ENCODE assay signal across 8 cellular contexts in the genomic region with DNA sequence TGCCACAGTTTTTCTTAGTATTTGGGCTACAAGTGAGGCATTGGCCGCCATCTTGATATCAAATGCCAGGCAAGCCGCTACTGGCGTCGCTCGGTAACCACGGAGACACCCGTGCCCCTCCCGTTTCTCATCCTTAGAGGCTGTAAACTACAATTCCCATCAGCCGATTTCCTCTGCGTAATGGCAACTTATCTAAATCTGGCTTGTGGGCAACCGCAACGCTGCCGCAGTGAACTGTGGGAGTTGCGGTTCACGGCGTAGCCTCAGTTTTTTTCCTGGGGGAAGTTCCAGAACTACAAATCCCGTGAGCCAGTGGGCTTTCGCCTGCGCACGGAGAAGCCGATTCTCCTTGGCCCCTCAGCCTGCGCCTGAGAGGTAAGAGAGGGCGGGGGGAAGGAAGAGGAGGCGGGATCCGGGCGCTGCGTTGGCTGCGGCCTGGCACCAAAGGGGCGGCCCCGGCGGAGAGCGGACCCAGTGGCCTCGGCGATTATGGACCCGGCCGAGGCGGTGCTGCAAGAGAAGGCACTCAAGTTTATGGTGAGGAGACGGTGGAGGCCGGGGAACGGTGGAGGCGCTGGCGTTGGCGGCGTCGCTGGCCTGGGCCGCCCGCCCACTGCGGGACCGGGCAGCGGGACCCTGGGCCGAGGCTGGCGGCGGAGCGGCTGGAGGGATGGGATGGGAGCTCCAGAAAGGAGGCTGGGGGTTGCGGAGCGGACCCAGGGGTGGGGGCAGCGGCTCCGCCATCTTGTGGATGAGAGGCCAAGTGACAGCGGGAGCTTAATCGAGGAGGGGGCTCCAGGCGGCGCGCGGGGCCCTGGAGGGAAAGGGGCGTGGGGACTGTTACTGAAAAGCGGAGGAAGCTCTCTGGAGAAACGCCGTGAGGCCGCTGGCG. TPM values are rescaled to one million over a fixed set of nuclear protein-coding genes. Genes with fewer than 3 reads are reported as not detected.
A peak's percentile ranks its signal among the peaks of the same experiment; 100 is the strongest.
DNase-seq lines count a peak whose midpoint lies in the region; ATAC-seq and TF ChIP-seq lines count a peak whose summit lies in the region.

Gene BTRC, plus strand, starts transcription at position 474 of the 892 bp plus-strand sequence. Its CDS starts 16 bp downstream, at position 490.

- peaks cover 10% of the 10 kb centered on the region for H3F3A ChIP-seq in smooth muscle cell (ENCODE audit: low read depth)

- H4K20me1 ChIP-seq in smooth muscle cell (ENCODE audit: low read depth): peaks cover 36% of the 10 kb centered on the region

- H3K4me1 Mint-ChIP-seq in activated B cell treated with CpG ODN at 0.5 μM for 24 hours: peaks cover 24% of the 10 kb centered on the region

- 1% methylated on average over 56 of the region's 70 CpGs for WGBS in smooth muscle cell (ENCODE audit: low lambda C conversion rate)

- peak within 1 kb of the TSS; percentile 86 for H3K4me3 ChIP-seq in smooth muscle cell

- H3K9me3 ChIP-seq in smooth muscle cell (replicated peaks; ENCODE audit: low read depth): no peaks in the 10 kb centered on the region

- peaks cover 12% of the 10 kb centered on the region for H3K36me3 Mint-ChIP-seq in activated B cell treated with CpG ODN at 0.5 μM for 24 hours (ENCODE audit: low read depth)

- in situ Hi-C loops in GM18951 (cut with MboI; ENCODE audit: low sequenced_read_pairs, unreplicated experiment): no loop called here

- peak within 1 kb of the TSS; percentile 82 for H3K9ac ChIP-seq in smooth muscle cell (ENCODE audit: low read depth)

- peak; percentile 79 for TF ChIP-seq POLR2A in GM18951 (IDR thresholded peaks at IDR 0.05; ENCODE audit: extremely low read depth, insufficient read depth, insufficient read length)

- peaks cover 14% of the 10 kb centered on the region for H3K27me3 ChIP-seq in smooth muscle cell (ENCODE audit: low read depth)

- peak within 1 kb of the TSS; percentile 87 for H3K4me2 ChIP-seq in smooth muscle cell

- peak; percentile 95 for DNase-seq in AG08396 (ENCODE audit: low spot score)
- peak; percentile 98 for DNase-seq in NCI-H345 (lab: John Stamatoyannopoulos, UW)
- peak; percentile 89 for DNase-seq in activated B cell treated with CpG ODN at 0.5 μM for 24 hours
- DNase-seq in caudate nucleus (lab: John Stamatoyannopoulos, UW): peak; percentile 70 to 100 (median 98)
- peak; percentile 93 for DNase-seq in iPS-NIHi7 (ENCODE audit: extremely low spot score)
- peak; percentile 84 for DNase-seq in smooth muscle cell (lab: John Stamatoyannopoulos, UW; ENCODE audit: unreplicated experiment)

- POLR2A ChIA-PET in activated B cell treated with CpG ODN at 0.5 μM for 24 hours (lab: Charles Lee): interaction anchor here (0.6 to 1.0 kb wide), 2 partner anchors 51 to 1742 kb away, joined by 3 read pairs; no protein-coding TSS in a partner anchor

- peaks cover 34% of the 10 kb centered on the region for H3K79me2 ChIP-seq in smooth muscle cell (ENCODE audit: low read depth)

- no peaks in the 10 kb centered on the region for H3K9me3 Mint-ChIP-seq in activated B cell treated with CpG ODN at 0.5 μM for 24 hours

- CTCF ChIA-PET in activated B cell treated with CpG ODN at 0.5 μM for 24 hours (lab: Charles Lee): no interaction called here

- peaks cover 16% of the 10 kb centered on the region for H3K27me3 Mint-ChIP-seq in activated B cell treated with CpG ODN at 0.5 μM for 24 hours

- peak within 1 kb of the TSS; percentile 99 for H3K4me3 Mint-ChIP-seq in activated B cell treated with CpG ODN at 0.5 μM for 24 hours

- no peak for TF ChIP-seq CTCF in activated B cell treated with CpG ODN at 0.5 μM for 24 hours (IDR thresholded peaks at IDR 0.05)
- no peak for TF ChIP-seq CTCF in smooth muscle cell (IDR thresholded peaks at IDR 0.05; ENCODE audit: borderline replicate concordance, insufficient read depth, poor library complexity, severe bottlenecking)

- peaks cover 10% of the 10 kb centered on the region for H3K4me1 ChIP-seq in smooth muscle cell (ENCODE audit: low read depth)

- ATAC-seq in HG03196 (IDR thresholded peaks at IDR 0.05; ENCODE audit: unreplicated experiment) (peak; percentile 93), activated B cell treated with CpG ODN at 0.5 μM for 24 hours (ENCODE audit: low read depth) (peak; percentile 96)

- peak within 1 kb of the TSS; percentile 90 for H3K27ac Mint-ChIP-seq in activated B cell treated with CpG ODN at 0.5 μM for 24 hours

- H3K27ac ChIP-seq in caudate nucleus (ENCODE audit: low read depth, low read length) (peak within 1 kb of the TSS; percentile 90), smooth muscle cell (ENCODE audit: low read depth) (peak within 1 kb of the TSS; percentile 73)

- H2AFZ ChIP-seq in smooth muscle cell (ENCODE audit: low read depth): peak within 1 kb of the TSS; percentile 95

- H3K36me3 ChIP-seq in smooth muscle cell (ENCODE audit: low read depth): no peaks in the 10 kb centered on the region

- intact Hi-C loops in activated B cell treated with CpG ODN at 0.5 μM for 24 hours (cut with micrococcal nuclease): loop anchor here (1.0 to 10.0 kb wide), 10 partner anchors 211 to 1388 kb away; partner anchors contain the start of genes ACTR1A, DPCD, FBXW4 and GBF1

RNA-seq across cellular contexts. Expression of gene BTRC, which starts in this region (rescaled TPM):
- 11.8 and 19.4 TPM in 2 replicates for total RNA-seq in activated B cell treated with CpG ODN at 0.5 μM for 24 hours
- 16.8 and 18.5 TPM in 2 replicates for total RNA-seq in smooth muscle cell
- 9.6 and 14.7 TPM in 2 replicates for polyA plus RNA-seq in smooth muscle cell

Comparison
In these comparisons a context has a peak if more than half of its experiments do, and no peak if none do; other contexts are left out.
1. Peak in every context shown above with its lines: DNase-seq, ATAC-seq, H3K4me3 ChIP-seq and H3K27ac ChIP-seq.